In the genomic region with DNA sequence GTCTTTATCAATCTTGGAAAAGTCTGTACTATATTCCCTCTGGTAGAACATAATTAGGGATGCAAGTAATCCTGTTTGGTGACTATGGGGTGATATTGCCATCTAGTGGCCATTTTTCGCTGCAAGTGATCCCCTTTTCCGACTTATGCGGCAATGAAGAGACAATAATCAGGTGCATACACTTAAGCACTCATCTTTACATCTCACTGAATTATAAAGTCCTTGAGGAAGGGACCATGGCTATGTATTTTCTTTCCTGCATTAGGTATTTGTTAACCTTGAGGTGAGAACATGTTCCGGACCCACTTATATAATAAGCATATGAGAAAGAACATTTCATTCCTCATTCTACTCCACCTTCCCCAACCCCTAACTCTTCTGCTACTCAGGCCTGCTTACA, we compare ENCODE assay signal across 8 cellular contexts. TPM values are rescaled to one million over a fixed set of nuclear protein-coding genes. Genes with fewer than 3 reads are reported as not detected.
DNase-seq lines count a peak whose midpoint lies in the region; ATAC-seq and TF ChIP-seq lines count a peak whose summit lies in the region.

No MANE protein-coding gene starts in this region.

- intact Hi-C loops in CD4-positive, alpha-beta memory T cell (cut with micrococcal nuclease) = loop anchor here (1.0 to 10.0 kb wide), 9 partner anchors 165 to 1665 kb away; partner anchors contain the start of genes ERAP1 and RFESD

- peak; percentile 44 to 61 (median 59) for DNase-seq in CD4-positive, alpha-beta memory T cell
- DNase-seq in NCI-H1436 (lab: John Stamatoyannopoulos, UW) = peak; percentile 67
- DNase-seq in SW 1271 (lab: John Stamatoyannopoulos, UW) = peak; percentile 52 to 75
- no peak for DNase-seq in chondrocyte (ENCODE audit: low spot score)
- peak; percentile 79 for DNase-seq in kidney tubule cell (ENCODE audit: low spot score)
- DNase-seq in stimulated activated CD4-positive, alpha-beta T cell treated with anti-CD3 and anti-CD28 coated beads, TNF-alpha, amount 100 ng/mL, for 48 hours (ENCODE audit: low read depth in 3 of 3) = peak in 2 of 3 donors; percentile 29 to 38

- no peaks in the 10 kb centered on the region for H3K27me3 ChIP-seq in CD4-positive, alpha-beta memory T cell (ENCODE audit: insufficient read depth, low read length)

- H3K27ac ChIP-seq in CD4-positive, alpha-beta memory T cell (ENCODE audit: low read depth, low read length) = no peak overlapping the region

- H3K27ac Mint-ChIP-seq in CD4-positive, alpha-beta memory T cell = peak overlapping the region in 4 of 7 donors; percentile 18 to 83 (median 45)
- H3K27ac Mint-ChIP-seq in chondrocyte (ENCODE audit: unreplicated experiment) = no peak overlapping the region

- H3K36me3 Mint-ChIP-seq in CD4-positive, alpha-beta memory T cell = peaks cover 48 to 55% of the 10 kb centered on the region in 2 donors
- H3K36me3 Mint-ChIP-seq in chondrocyte (ENCODE audit: low read depth) = peaks cover 32% of the 10 kb centered on the region

- ATAC-seq in GM19397 (IDR thresholded peaks at IDR 0.05; ENCODE audit: unreplicated experiment) = peak; percentile 60
- ATAC-seq in GM18909 (IDR thresholded peaks at IDR 0.05; ENCODE audit: poor library complexity, unreplicated experiment) = no peak

- CTCF ChIA-PET in CD4-positive, alpha-beta memory T cell (lab: Charles Lee; ENCODE audit: partially characterized antibody) = interaction anchor here (0.6 to 9.6 kb wide), 64 partner anchors 8 to 817 kb away, joined by 3 to 218 read pairs (median 4); partner anchors contain the start of genes ERAP1, ERAP2 and LIX1

- peaks cover 0 to 22% (median 16%) of the 10 kb centered on the region in 8 donors for H3K9me3 Mint-ChIP-seq in CD4-positive, alpha-beta memory T cell
- peaks cover 19% of the 10 kb centered on the region for H3K9me3 Mint-ChIP-seq in chondrocyte (ENCODE audit: low read depth)

- no peak overlapping the region for H3K4me3 Mint-ChIP-seq in CD4-positive, alpha-beta memory T cell
- H3K4me3 Mint-ChIP-seq in chondrocyte (ENCODE audit: unreplicated experiment) = no peak overlapping the region

- H3K4me1 Mint-ChIP-seq in CD4-positive, alpha-beta memory T cell = peaks cover 3 to 18% (median 6%) of the 10 kb centered on the region in 4 donors
- H3K4me1 Mint-ChIP-seq in chondrocyte (ENCODE audit: low read depth) = peaks cover 6% of the 10 kb centered on the region

- H3K9me3 ChIP-seq in CD4-positive, alpha-beta memory T cell (ENCODE audit: control insufficient read depth in 1 of 2, low read length in 2 of 2) = peaks cover 0 to 6% of the 10 kb centered on the region in 2 donors

- POLR2A ChIA-PET in CD4-positive, alpha-beta memory T cell (lab: Charles Lee; ENCODE audit: partially characterized antibody) = interaction anchor here (0.9 to 1.7 kb wide), 5 partner anchors 18 to 416 kb away, joined by 3 to 6 read pairs (median 3); partner anchors contain the start of gene ERAP1

- no peaks in the 10 kb centered on the region for H3K27me3 Mint-ChIP-seq in CD4-positive, alpha-beta memory T cell
- H3K27me3 Mint-ChIP-seq in chondrocyte (ENCODE audit: low read depth) = no peaks in the 10 kb centered on the region

- peaks cover 3% of the 10 kb centered on the region for H3K4me1 ChIP-seq in CD4-positive, alpha-beta memory T cell (ENCODE audit: insufficient read depth, low read length)

- H3K4me3 ChIP-seq in CD4-positive, alpha-beta memory T cell (ENCODE audit: low read length in 2 of 2) = no peak overlapping the region

- H3K36me3 ChIP-seq in CD4-positive, alpha-beta memory T cell (ENCODE audit: insufficient read depth, low read length) = peaks cover 19% of the 10 kb centered on the region

- peak; percentile 98 for TF ChIP-seq CTCF in chondrocyte (IDR thresholded peaks at IDR 0.05)

RNA-seq across cellular contexts. Expression of gene LIX1, which starts 19.6 kb away (rescaled TPM):
- not detected for total RNA-seq in CD4-positive, alpha-beta memory T cell
- polyA plus RNA-seq in CD4-positive, alpha-beta memory T cell = not detected
- 0.12 to 0.20 TPM in 2 of 3 replicates, not detected in the other for total RNA-seq in chondrocyte

RNA-seq across cellular contexts. Expression of gene RIOK2, which starts 21.0 kb away (rescaled TPM):
- 10 to 100 TPM; 38.2 to 40.8 TPM for total RNA-seq in CD4-positive, alpha-beta memory T cell
- 10 to 100 TPM; 17.9 to 26.8 TPM for polyA plus RNA-seq in CD4-positive, alpha-beta memory T cell
- 29.6 to 40.7 TPM (median 35.6 TPM) in 3 replicates for total RNA-seq in chondrocyte
